26 cellular contexts compared by ENCODE assay signal in the genomic region with DNA sequence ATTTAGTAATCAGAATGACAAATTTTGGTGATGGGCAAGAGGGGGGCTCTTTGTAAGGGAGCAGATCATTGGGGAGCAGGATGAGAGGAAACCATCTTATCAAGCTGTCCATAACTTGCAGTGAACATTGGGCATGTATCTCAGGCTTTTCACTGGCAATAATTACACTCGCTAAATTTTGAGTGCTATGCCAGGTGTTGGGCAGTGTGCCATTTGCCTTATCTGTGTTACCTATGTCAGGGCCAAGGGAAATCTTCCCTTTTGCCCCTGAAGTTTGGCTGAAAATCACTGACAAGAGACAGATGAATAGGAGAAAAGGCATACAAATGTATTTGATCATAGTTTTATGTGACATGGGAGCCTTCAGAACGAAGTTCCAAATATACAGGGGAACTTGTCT. TPM values are rescaled to one million over a fixed set of nuclear protein-coding genes. Genes with fewer than 3 reads are reported as not detected.
"Had no signal": no experiment of that assay in that cellular context is flagged by ENCODE, and none has a peak within 500 bp of the region (broad histone marks: within the 10 kb centered on the region; RNA-seq: fewer than 3 reads in every experiment).

No MANE protein-coding gene starts in this region.

- H3K4me3 ChIP-seq: colonic mucosa, esophagus squamous epithelium, gastroesophageal sphincter, psoas muscle, right atrium auricular region, thoracic aorta, vagina had no signal

- H3K36me3 ChIP-seq: colonic mucosa, esophagus squamous epithelium, right atrium auricular region, thoracic aorta, vagina had no signal

- H3K27ac Mint-ChIP-seq: activated B cell treated with CpG ODN at 0.5 μM for 24 hours; activated CD4-positive, alpha-beta T cell treated with anti-CD3 and anti-CD28 coated beads for 36 hours; activated naive CD8-positive, alpha-beta T cell treated with anti-CD3 and anti-CD28 coated beads for 36 hours; memory B cell; natural killer cell treated with Interleukin-12 subunit alpha and Interleukin-12 subunit beta and Interleukin-15 and Interleukin-18, amount 100 ng/mL, for 72 hours; type B pancreatic cell had no signal

- H3K4me1 Mint-ChIP-seq: activated B cell treated with CpG ODN at 0.5 μM for 24 hours; activated CD4-positive, alpha-beta T cell treated with anti-CD3 and anti-CD28 coated beads for 36 hours; activated naive CD8-positive, alpha-beta T cell treated with anti-CD3 and anti-CD28 coated beads for 36 hours; memory B cell had no signal

- ATAC-seq: activated CD4-positive, alpha-beta T cell treated with anti-CD3 and anti-CD28 coated beads for 36 hours; activated T-cell treated with anti-CD3 and anti-CD28 coated beads, Interleukin-2, amount 50 U/mL, for 4 hours; gastroesophageal sphincter; natural killer cell treated with Interleukin-12 subunit alpha and Interleukin-12 subunit beta and Interleukin-15 and Interleukin-18, amount 100 ng/mL, for 72 hours; psoas muscle had no signal

- H3K4me1 ChIP-seq: colonic mucosa, esophagus squamous epithelium, gastroesophageal sphincter, psoas muscle, right atrium auricular region, vagina had no signal

- H3K27me3 ChIP-seq: colonic mucosa, esophagus squamous epithelium, gastroesophageal sphincter, right atrium auricular region, vagina had no signal

- H3K4me3 Mint-ChIP-seq: activated B cell treated with CpG ODN at 0.5 μM for 24 hours; activated CD4-positive, alpha-beta T cell treated with anti-CD3 and anti-CD28 coated beads for 36 hours; activated naive CD8-positive, alpha-beta T cell treated with anti-CD3 and anti-CD28 coated beads for 36 hours; activated T-cell treated with anti-CD3 and anti-CD28 coated beads, Interleukin-2, amount 50 U/mL, for 4 hours; memory B cell; natural killer cell treated with Interleukin-12 subunit alpha and Interleukin-12 subunit beta and Interleukin-15 and Interleukin-18, amount 100 ng/mL, for 72 hours; type B pancreatic cell had no signal

- H3K27me3 Mint-ChIP-seq: activated B cell treated with CpG ODN at 0.5 μM for 24 hours; activated CD4-positive, alpha-beta T cell treated with anti-CD3 and anti-CD28 coated beads for 36 hours; activated naive CD8-positive, alpha-beta T cell treated with anti-CD3 and anti-CD28 coated beads for 36 hours; natural killer cell treated with Interleukin-12 subunit alpha and Interleukin-12 subunit beta and Interleukin-15 and Interleukin-18, amount 100 ng/mL, for 72 hours; type B pancreatic cell had no signal

- H3K9me3 ChIP-seq: colonic mucosa, esophagus squamous epithelium, gastroesophageal sphincter, psoas muscle, right atrium auricular region, thoracic aorta, vagina had no signal

- DNase-seq: activated B cell treated with CpG ODN at 0.5 μM for 24 hours; activated CD4-positive, alpha-beta T cell treated with anti-CD3 and anti-CD28 coated beads for 36 hours; activated CD4-positive, alpha-beta T cell treated with anti-CD3 and anti-CD28 coated beads, Interleukin-2, amount 50 U/mL, for 4 hours; activated CD8-positive, alpha-beta memory T cell treated with anti-CD3 and anti-CD28 coated beads, Interleukin-2, amount 50 U/mL, for 48 hours; activated naive CD4-positive, alpha-beta T cell treated with Interleukin-2 at 50 U/mL for 16 hours; activated naive CD8-positive, alpha-beta T cell treated with anti-CD3 and anti-CD28 coated beads for 36 hours; activated T-cell treated with anti-CD3 and anti-CD28 coated beads, Interleukin-2, amount 50 U/mL, for 4 hours; colonic mucosa; esophagus squamous epithelium; head of caudate nucleus; hypothalamus; psoas muscle; stimulated activated CD4-positive, alpha-beta T cell treated with anti-CD3 and anti-CD28 coated beads, Interleukin-4, amount 100 ng/mL, for 24 hours; stimulated activated naive CD4-positive, alpha-beta T cell treated with Interleukin-2 at 50 U/mL for 16 hours had no signal

- H3K27ac ChIP-seq: colonic mucosa, esophagus squamous epithelium, gastroesophageal sphincter, psoas muscle, right atrium auricular region, thoracic aorta, vagina had no signal

- H3K36me3 Mint-ChIP-seq: activated naive CD8-positive, alpha-beta T cell treated with anti-CD3 and anti-CD28 coated beads for 36 hours; natural killer cell treated with Interleukin-12 subunit alpha and Interleukin-12 subunit beta and Interleukin-15 and Interleukin-18, amount 100 ng/mL, for 72 hours; type B pancreatic cell had no signal

- H3K9me3 Mint-ChIP-seq: activated B cell treated with CpG ODN at 0.5 μM for 24 hours; activated naive CD8-positive, alpha-beta T cell treated with anti-CD3 and anti-CD28 coated beads for 36 hours; activated T-cell treated with anti-CD3 and anti-CD28 coated beads, Interleukin-2, amount 50 U/mL, for 4 hours; natural killer cell treated with Interleukin-12 subunit alpha and Interleukin-12 subunit beta and Interleukin-15 and Interleukin-18, amount 100 ng/mL, for 72 hours; type B pancreatic cell had no signal

RNA-seq across cellular contexts. Expression of gene NOSTRIN, which starts 39.0 kb away (rescaled TPM):
- total RNA-seq: activated B cell treated with CpG ODN at 0.5 μM for 24 hours; activated CD4-positive, alpha-beta T cell treated with anti-CD3 and anti-CD28 coated beads for 36 hours; activated CD8-positive, alpha-beta memory T cell treated with anti-CD3 and anti-CD28 coated beads for 36 hours; activated naive CD8-positive, alpha-beta T cell treated with anti-CD3 and anti-CD28 coated beads for 36 hours; astrocyte; natural killer cell treated with Interleukin-12 subunit alpha and Interleukin-12 subunit beta and Interleukin-15 and Interleukin-18, amount 100 ng/mL, for 72 hours; osteocyte had no signal

RNA-seq across cellular contexts. Expression of gene SPC25, which starts 48.8 kb away (rescaled TPM):
- total RNA-seq: bronchial epithelial cell, gastroesophageal sphincter, vagina had no signal

RNA-seq across cellular contexts. Expression of gene G6PC2, which starts 59.6 kb away (rescaled TPM):
- total RNA-seq: activated B cell treated with CpG ODN at 0.5 μM for 24 hours; activated CD4-positive, alpha-beta T cell treated with anti-CD3 and anti-CD28 coated beads for 36 hours; activated CD8-positive, alpha-beta memory T cell treated with anti-CD3 and anti-CD28 coated beads for 36 hours; activated naive CD8-positive, alpha-beta T cell treated with anti-CD3 and anti-CD28 coated beads for 36 hours; activated T-cell treated with anti-CD3 and anti-CD28 coated beads, Interleukin-2, amount 50 U/mL, for 4 hours; astrocyte; bronchial epithelial cell; esophagus squamous epithelium; lower leg skin; natural killer cell treated with Interleukin-12 subunit alpha and Interleukin-12 subunit beta and Interleukin-15 and Interleukin-18, amount 100 ng/mL, for 72 hours; osteocyte; psoas muscle; right atrium auricular region; thoracic aorta; vagina had no signal
